ENCODE assay signal across 8 cellular contexts in the genomic region with DNA sequence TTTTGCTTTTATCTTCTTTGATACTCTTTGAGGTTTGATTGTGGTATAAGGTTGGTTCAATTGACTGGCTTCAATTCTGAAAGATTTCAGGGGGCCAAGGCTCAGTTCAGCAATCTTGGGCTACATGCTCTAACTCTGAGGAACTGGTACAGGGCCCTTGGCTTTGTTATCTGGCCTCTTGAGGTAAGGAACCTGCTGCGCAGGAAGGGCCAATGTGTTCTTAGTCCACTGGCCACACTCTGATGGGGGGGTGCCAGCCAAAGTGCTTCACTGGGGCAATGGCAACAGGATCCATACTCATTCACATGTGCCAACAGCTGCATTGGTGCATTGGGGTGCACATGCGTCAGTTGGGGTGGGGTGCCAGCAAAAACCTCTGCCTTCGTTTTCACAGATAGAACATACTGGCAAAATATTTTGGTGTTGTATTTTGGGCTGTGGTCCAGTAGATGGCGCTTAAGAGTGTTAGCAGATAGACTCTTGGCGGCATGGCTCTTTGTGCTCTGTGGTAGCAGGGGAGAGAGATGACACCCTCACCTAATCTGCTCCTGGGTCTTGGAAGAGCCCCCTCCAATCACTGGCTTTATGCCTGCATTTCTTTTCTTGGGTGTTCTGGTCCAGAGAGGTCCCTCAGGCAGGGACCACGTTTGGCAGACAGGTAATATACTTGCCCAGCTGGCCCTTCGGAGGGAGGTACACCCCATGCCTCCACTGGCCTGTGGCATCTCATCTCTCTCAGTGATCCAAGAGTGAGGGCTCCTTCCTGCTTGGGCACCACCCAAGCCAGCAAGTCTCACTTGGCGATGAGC. TPM values are rescaled to one million over a fixed set of nuclear protein-coding genes. Genes with fewer than 3 reads are reported as not detected.
A peak's percentile ranks its signal among the peaks of the same experiment; 100 is the strongest.
DNase-seq lines count a peak whose midpoint lies in the region; ATAC-seq, FAIRE-seq and TF ChIP-seq lines count a peak whose summit lies in the region.

No MANE protein-coding gene starts in this region.

- TF ChIP-seq CTCF in heart right ventricle (IDR thresholded peaks at IDR 0.05) (peak in 2 of 9 donors; percentile 14 to 29), endothelial cell of umbilical vein (IDR thresholded peaks at IDR 0.05; ENCODE audit: extremely low read depth in 1 of 2, insufficient read depth in 1 of 2, low read depth in 1 of 2, low read length in 2 of 2) (peak; percentile 61 to 72), type B pancreatic cell (conservative IDR thresholded peaks at IDR 0.05) (peak; percentile 58), gastrocnemius medialis (IDR thresholded peaks at IDR 0.05 in 4 of 5, conservative IDR thresholded peaks at IDR 0.05 in 1 of 5) (no peak)

- ATAC-seq in left ventricle myocardium superior (no peak), heart right ventricle (no peak), gastrocnemius medialis (no peak), GM19467 (IDR thresholded peaks at IDR 0.05; ENCODE audit: unreplicated experiment) (no peak)

- H3K9ac ChIP-seq in endothelial cell of umbilical vein (replicated peaks; ENCODE audit: extremely low read depth, insufficient read depth, low read length) = no peak overlapping the region

- no peaks in the 10 kb centered on the region for H3K79me2 ChIP-seq in endothelial cell of umbilical vein (ENCODE audit: control insufficient read depth, insufficient read depth, low read length)

- no peaks in the 10 kb centered on the region for H3K9me1 ChIP-seq in endothelial cell of umbilical vein (replicated peaks; ENCODE audit: control insufficient read depth, extremely low read depth, insufficient read depth, low read length)

- FAIRE-seq in endothelial cell of umbilical vein (lab: Jason Lieb, UNC) = peak; percentile 28

- BruUV-seq in endothelial cell of umbilical vein (replicated peaks; lab: Mats Ljungman, UMichigan) = no TSS peak

- no peaks in the 10 kb centered on the region for H3K27me3 Mint-ChIP-seq in type B pancreatic cell

- H3K9me3 ChIP-seq in heart right ventricle = peaks cover 0 to 13% (median 0%) of the 10 kb centered on the region in 11 donors
- no peaks in the 10 kb centered on the region for H3K9me3 ChIP-seq in endothelial cell of umbilical vein (replicated peaks; ENCODE audit: control insufficient read depth, insufficient read depth, low read length)
- no peaks in the 10 kb centered on the region for H3K9me3 ChIP-seq in gastrocnemius medialis

- H3K4me3 ChIP-seq in heart right ventricle (no peak overlapping the region), endothelial cell of umbilical vein (replicated peaks in 1 of 3; ENCODE audit: insufficient read depth in 1 of 3, low read depth in 1 of 3, low read length in 3 of 3) (no peak overlapping the region), gastrocnemius medialis (no peak overlapping the region)

- no peaks in the 10 kb centered on the region for H3K4me1 Mint-ChIP-seq in type B pancreatic cell (ENCODE audit: unreplicated experiment)

- no peaks in the 10 kb centered on the region for H3K27me3 ChIP-seq in heart right ventricle
- H3K27me3 ChIP-seq in endothelial cell of umbilical vein (ENCODE audit: control insufficient read depth in 2 of 2, insufficient read depth in 2 of 2, low read length in 2 of 2) = peaks cover 4% of the 10 kb centered on the region in 2 experiments
- no peaks in the 10 kb centered on the region for H3K27me3 ChIP-seq in gastrocnemius medialis

- no peak overlapping the region for H3K4me2 ChIP-seq in endothelial cell of umbilical vein (ENCODE audit: insufficient read depth, low read length)

- H2AFZ ChIP-seq in endothelial cell of umbilical vein (ENCODE audit: low read depth, low read length) = no peak overlapping the region

- POLR2A ChIA-PET in endothelial cell of umbilical vein (lab: Charles Lee) = no interaction called here

- H3K4me3 Mint-ChIP-seq in type B pancreatic cell = no peak overlapping the region

- 53% methylated on average over 8 of the region's 8 CpGs for WGBS in heart right ventricle, 2 donors

- H3K36me3 ChIP-seq in heart right ventricle = no peaks in the 10 kb centered on the region
- H3K36me3 ChIP-seq in endothelial cell of umbilical vein (ENCODE audit: control insufficient read depth in 2 of 2, extremely low read depth in 1 of 2, insufficient read depth in 2 of 2, low read length in 2 of 2) = no peaks in the 10 kb centered on the region
- H3K36me3 ChIP-seq in gastrocnemius medialis = no peaks in the 10 kb centered on the region

- no peak overlapping the region for H3K27ac Mint-ChIP-seq in type B pancreatic cell

- intact Hi-C loops in left ventricle myocardium superior (cut with micrococcal nuclease) = no loop called here
- intact Hi-C loops in heart right ventricle (cut with DNase I) = no loop called here
- intact Hi-C loops in endothelial cell of umbilical vein (cut with micrococcal nuclease) = loop anchor here (1.0 kb wide), 2 partner anchors 147 to 193 kb away; no protein-coding TSS in a partner anchor
- intact Hi-C loops in gastrocnemius medialis (cut with DNase I; ENCODE audit: low total_unique reads) = no loop called here

- no peak overlapping the region for H3K27ac ChIP-seq in heart right ventricle
- no peak overlapping the region for H3K27ac ChIP-seq in endothelial cell of umbilical vein (ENCODE audit: insufficient read depth, low read depth, low read length)
- no peak overlapping the region for H3K27ac ChIP-seq in gastrocnemius medialis

- DNase-seq in left ventricle myocardium superior (peak; percentile 21), heart right ventricle (no peak), HCEC 1CT (peak; percentile 25), NCI-H226 (peak; percentile 22), endothelial cell of umbilical vein (ENCODE audit: low read depth, low spot score) (peak; percentile 24), type B pancreatic cell (ENCODE audit: extremely low spot score, unreplicated experiment) (no peak), gastrocnemius medialis (no peak)

- no peaks in the 10 kb centered on the region for H3K36me3 Mint-ChIP-seq in type B pancreatic cell

- H3K9me3 Mint-ChIP-seq in type B pancreatic cell = peaks cover 4% of the 10 kb centered on the region

- CTCF ChIA-PET in endothelial cell of umbilical vein (lab: Charles Lee) = interaction anchor here (1.3 to 8.0 kb wide), 2 partner anchors 35 to 147 kb away, joined by 3 to 108 read pairs; no protein-coding TSS in a partner anchor

- in situ Hi-C loops in gastrocnemius medialis (cut with MboI; ENCODE audit: low sequenced_read_pairs in 4 of 4) = no loop called here

- dilution Hi-C loops in endothelial cell of umbilical vein (cut with MboI; ENCODE audit: extremely low pct_ligation_motif_present, low sequenced_read_pairs) = no loop called here

- no peaks in the 10 kb centered on the region for H3K4me1 ChIP-seq in heart right ventricle
- H3K4me1 ChIP-seq in endothelial cell of umbilical vein (ENCODE audit: control insufficient read depth, extremely low read depth, insufficient read depth, low read length) = no peaks in the 10 kb centered on the region
- H3K4me1 ChIP-seq in gastrocnemius medialis = no peaks in the 10 kb centered on the region

- TF ChIP-seq POLR2A in endothelial cell of umbilical vein (IDR thresholded peaks at IDR 0.05; ENCODE audit: low read depth, low read length) = no peak
- no peak for TF ChIP-seq POLR2A in gastrocnemius medialis (IDR thresholded peaks at IDR 0.05)

- H4K20me1 ChIP-seq in endothelial cell of umbilical vein (replicated peaks; ENCODE audit: control insufficient read depth, extremely low read depth, insufficient read depth, low read length) = no peaks in the 10 kb centered on the region

TF ChIP-seq in endothelial cell of umbilical vein, 7 proteins besides CTCF, POLR2A, EP300 and RAD21:
- no peak for TF ChIP-seq POLR2AphosphoS5 (IDR thresholded peaks at IDR 0.05; ENCODE audit: insufficient read depth, low read depth, low read length)
- TF ChIP-seq MAX (IDR thresholded peaks at IDR 0.05; ENCODE audit: insufficient read depth, insufficient read length) = no peak
- no peak for TF ChIP-seq MYC (IDR thresholded peaks at IDR 0.05; ENCODE audit: low read depth, low read length)
- no peak for TF ChIP-seq JUN (IDR thresholded peaks at IDR 0.05; ENCODE audit: borderline replicate concordance, insufficient read depth, insufficient read length, low read depth)
- TF ChIP-seq EZH2 (IDR thresholded peaks at IDR 0.05; ENCODE audit: borderline replicate concordance, low read depth, low read length, severe bottlenecking) = no peak
- TF ChIP-seq GATA2 (IDR thresholded peaks at IDR 0.05; ENCODE audit: insufficient read depth, insufficient read length, low read depth, low read length) = no peak
- no peak for TF ChIP-seq FOS (IDR thresholded peaks at IDR 0.05; ENCODE audit: borderline replicate concordance, insufficient read depth, low read length)

RNA-seq across cellular contexts. Expression of gene NDST3, which starts 42.9 kb away (rescaled TPM):
- total RNA-seq in left ventricle myocardium superior (not detected), heart right ventricle (under 1 TPM in 1 of 10 donors, not detected in 9; 0.04 TPM), endothelial cell of umbilical vein (not detected in 2 replicates), type B pancreatic cell (ENCODE audit: low replicate concordance) (1.5 and 2.7 TPM in 2 replicates), gastrocnemius medialis (under 1 TPM in 1 of 4 donors, not detected in 3; 0.13 TPM)
- polyA plus RNA-seq in heart right ventricle (not detected), endothelial cell of umbilical vein (0.04 and 0.05 TPM in 2 replicates)
- polyA plus RNA-seq in endothelial cell of umbilical vein (2011; cell fraction: cytosol; rRNA removed) = 0.01 and 0.05 TPM in 2 replicates
- 0.13 and 0.17 TPM in 2 replicates for polyA plus RNA-seq in endothelial cell of umbilical vein (2011; cell fraction: nucleus; rRNA removed)
- 0.07 TPM in 1 of 2 replicates, not detected in the other for polyA plus RNA-seq in endothelial cell of umbilical vein (2012)
- 0.19 TPM in 1 of 2 replicates, not detected in the other for polyA minus RNA-seq in endothelial cell of umbilical vein
- not detected for polyA minus RNA-seq in endothelial cell of umbilical vein (2011; cell fraction: cytosol; rRNA and poly(A)+ RNA removed)
- polyA minus RNA-seq in endothelial cell of umbilical vein (2011; cell fraction: nucleus; rRNA and poly(A)+ RNA removed) = 0.24 and 0.38 TPM in 2 replicates

Comparison
In these comparisons a context has a peak if more than half of its experiments do, and no peak if none do; other contexts are left out.
1. DNase-seq: peak in left ventricle myocardium superior (single experiment), HCEC 1CT (single experiment), NCI-H226 (single experiment) and endothelial cell of umbilical vein (single experiment); none in heart right ventricle (0 of 2), type B pancreatic cell (single experiment) and gastrocnemius medialis (0 of 2).
2. CTCF ChIP-seq: peak in endothelial cell of umbilical vein (2 of 2) and type B pancreatic cell (single experiment); none in gastrocnemius medialis (0 of 5).